ENCODE assay signal across 1 cellular context in genomic region chr2:158755738-158756137, GRCh38.
TF ChIP-seq lines count a peak whose summit lies in the region.

No MANE protein-coding gene starts in this region.

TF ChIP-seq in GM23338, 12 proteins besides CTCF, POLR2A, EP300 and RAD21:
- TF ChIP-seq, protein P1, sequence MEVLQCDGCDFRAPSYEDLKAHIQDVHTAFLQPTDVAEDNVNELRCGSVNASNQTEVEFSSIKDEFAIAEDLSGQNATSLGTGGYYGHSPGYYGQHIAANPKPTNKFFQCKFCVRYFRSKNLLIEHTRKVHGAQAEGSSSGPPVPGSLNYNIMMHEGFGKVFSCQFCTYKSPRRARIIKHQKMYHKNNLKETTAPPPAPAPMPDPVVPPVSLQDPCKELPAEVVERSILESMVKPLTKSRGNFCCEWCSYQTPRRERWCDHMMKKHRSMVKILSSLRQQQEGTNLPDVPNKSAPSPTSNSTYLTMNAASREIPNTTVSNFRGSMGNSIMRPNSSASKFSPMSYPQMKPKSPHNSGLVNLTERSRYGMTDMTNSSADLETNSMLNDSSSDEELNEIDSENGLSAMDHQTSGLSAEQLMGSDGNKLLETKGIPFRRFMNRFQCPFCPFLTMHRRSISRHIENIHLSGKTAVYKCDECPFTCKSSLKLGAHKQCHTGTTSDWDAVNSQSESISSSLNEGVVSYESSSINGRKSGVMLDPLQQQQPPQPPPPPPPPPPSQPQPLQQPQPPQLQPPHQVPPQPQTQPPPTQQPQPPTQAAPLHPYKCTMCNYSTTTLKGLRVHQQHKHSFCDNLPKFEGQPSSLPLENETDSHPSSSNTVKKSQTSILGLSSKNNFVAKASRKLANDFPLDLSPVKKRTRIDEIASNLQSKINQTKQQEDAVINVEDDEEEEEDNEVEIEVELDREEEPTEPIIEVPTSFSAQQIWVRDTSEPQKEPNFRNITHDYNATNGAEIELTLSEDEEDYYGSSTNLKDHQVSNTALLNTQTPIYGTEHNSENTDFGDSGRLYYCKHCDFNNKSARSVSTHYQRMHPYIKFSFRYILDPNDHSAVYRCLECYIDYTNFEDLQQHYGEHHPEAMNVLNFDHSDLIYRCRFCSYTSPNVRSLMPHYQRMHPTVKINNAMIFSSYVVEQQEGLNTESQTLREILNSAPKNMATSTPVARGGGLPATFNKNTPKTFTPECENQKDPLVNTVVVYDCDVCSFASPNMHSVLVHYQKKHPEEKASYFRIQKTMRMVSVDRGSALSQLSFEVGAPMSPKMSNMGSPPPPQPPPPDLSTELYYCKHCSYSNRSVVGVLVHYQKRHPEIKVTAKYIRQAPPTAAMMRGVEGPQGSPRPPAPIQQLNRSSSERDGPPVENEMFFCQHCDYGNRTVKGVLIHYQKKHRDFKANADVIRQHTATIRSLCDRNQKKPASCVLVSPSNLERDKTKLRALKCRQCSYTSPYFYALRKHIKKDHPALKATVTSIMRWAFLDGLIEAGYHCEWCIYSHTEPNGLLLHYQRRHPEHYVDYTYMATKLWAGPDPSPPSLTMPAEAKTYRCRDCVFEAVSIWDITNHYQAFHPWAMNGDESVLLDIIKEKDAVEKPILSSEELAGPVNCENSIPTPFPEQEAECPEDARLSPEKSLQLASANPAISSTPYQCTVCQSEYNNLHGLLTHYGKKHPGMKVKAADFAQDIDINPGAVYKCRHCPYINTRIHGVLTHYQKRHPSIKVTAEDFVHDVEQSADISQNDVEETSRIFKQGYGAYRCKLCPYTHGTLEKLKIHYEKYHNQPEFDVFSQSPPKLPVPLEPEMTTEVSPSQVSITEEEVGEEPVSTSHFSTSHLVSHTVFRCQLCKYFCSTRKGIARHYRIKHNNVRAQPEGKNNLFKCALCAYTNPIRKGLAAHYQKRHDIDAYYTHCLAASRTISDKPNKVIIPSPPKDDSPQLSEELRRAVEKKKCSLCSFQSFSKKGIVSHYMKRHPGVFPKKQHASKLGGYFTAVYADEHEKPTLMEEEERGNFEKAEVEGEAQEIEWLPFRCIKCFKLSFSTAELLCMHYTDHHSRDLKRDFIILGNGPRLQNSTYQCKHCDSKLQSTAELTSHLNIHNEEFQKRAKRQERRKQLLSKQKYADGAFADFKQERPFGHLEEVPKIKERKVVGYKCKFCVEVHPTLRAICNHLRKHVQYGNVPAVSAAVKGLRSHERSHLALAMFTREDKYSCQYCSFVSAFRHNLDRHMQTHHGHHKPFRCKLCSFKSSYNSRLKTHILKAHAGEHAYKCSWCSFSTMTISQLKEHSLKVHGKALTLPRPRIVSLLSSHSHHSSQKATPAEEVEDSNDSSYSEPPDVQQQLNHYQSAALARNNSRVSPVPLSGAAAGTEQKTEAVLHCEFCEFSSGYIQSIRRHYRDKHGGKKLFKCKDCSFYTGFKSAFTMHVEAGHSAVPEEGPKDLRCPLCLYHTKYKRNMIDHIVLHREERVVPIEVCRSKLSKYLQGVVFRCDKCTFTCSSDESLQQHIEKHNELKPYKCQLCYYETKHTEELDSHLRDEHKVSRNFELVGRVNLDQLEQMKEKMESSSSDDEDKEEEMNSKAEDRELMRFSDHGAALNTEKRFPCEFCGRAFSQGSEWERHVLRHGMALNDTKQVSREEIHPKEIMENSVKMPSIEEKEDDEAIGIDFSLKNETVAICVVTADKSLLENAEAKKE (CRISPR knock-in tag; IDR thresholded peaks at IDR 0.05): no peak
- no peak for TF ChIP-seq ZNF331 (CRISPR knock-in tag; IDR thresholded peaks at IDR 0.05; ENCODE audit: low read depth)
TF ChIP-seq in GM23338: peak in this region for 0.
